8 cellular contexts compared by ENCODE assay signal in the genomic region with DNA sequence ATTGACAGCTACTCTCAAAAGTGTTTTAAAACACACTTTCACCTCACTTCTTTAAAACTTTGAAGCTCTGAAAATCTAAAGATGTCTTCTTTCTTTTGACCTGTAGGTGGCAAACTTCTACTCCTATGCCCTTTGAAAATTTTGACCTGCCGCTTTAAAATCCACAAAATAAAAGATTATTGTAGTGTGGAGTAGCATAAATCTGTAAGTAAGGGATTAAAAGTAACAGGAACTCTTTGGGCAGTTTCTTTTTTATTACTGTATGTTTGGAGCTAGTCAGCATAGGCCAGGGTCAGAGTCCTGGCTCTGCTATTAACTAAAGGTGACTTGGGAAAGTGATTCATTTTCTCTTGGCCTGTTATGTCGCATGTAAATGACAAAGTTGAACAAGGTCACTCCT. TPM values are rescaled to one million over a fixed set of nuclear protein-coding genes. Genes with fewer than 3 reads are reported as not detected.
A peak's percentile ranks its signal among the peaks of the same experiment; 100 is the strongest.
DNase-seq lines count a peak whose midpoint lies in the region; ATAC-seq, FAIRE-seq and TF ChIP-seq lines count a peak whose summit lies in the region.

No MANE protein-coding gene starts in this region.

- intact Hi-C loops in natural killer cell (cut with micrococcal nuclease) (loop anchor here (1.0 to 10.0 kb wide), 3 partner anchors 156 to 1567 kb away; no protein-coding TSS in a partner anchor), HepG2 (cut with micrococcal nuclease; ENCODE audit: unreplicated experiment) (loop anchor here (1.0 to 5.0 kb wide), 2 partner anchors 156 to 1504 kb away; no protein-coding TSS in a partner anchor)

- ATAC-seq in natural killer cell (peak in 2 of 3 donors; percentile 40 to 57), HepG2 (peak; percentile 35; the same call in 1 of the 3 replicates), HG03045 (IDR thresholded peaks at IDR 0.05; ENCODE audit: unreplicated experiment) (no peak)
- ATAC-seq in natural killer cell treated with Interleukin-12 subunit alpha and Interleukin-12 subunit beta and Interleukin-15 and Interleukin-18, amount 100 ng/mL, for 72 hours: no peak

- H3K4me3 Mint-ChIP-seq in natural killer cell: no peak overlapping the region
- no peak overlapping the region for H3K4me3 Mint-ChIP-seq in natural killer cell treated with Interleukin-12 subunit alpha and Interleukin-12 subunit beta and Interleukin-15 and Interleukin-18, amount 100 ng/mL, for 72 hours

- H3K27me3 ChIP-seq in HepG2 (ENCODE audit: control insufficient read depth in 1 of 2, insufficient read depth in 2 of 2, low read length in 2 of 2): no peaks in the 10 kb centered on the region

- no peaks in the 10 kb centered on the region for H3K9me3 ChIP-seq in HepG2 (ENCODE audit: low read length)

- no peak for TF ChIP-seq POLR2A in HepG2 (IDR thresholded peaks at IDR 0.05; ENCODE audit: insufficient read depth in 1 of 2, low read depth in 2 of 2, low read length in 2 of 2)

- no peak for TF ChIP-seq EP300 in HepG2 (IDR thresholded peaks at IDR 0.05; ENCODE audit: low read depth in 2 of 2, low read length in 2 of 2)
- no peak for TF ChIP-seq EP300 in HepG2 (CRISPR knock-in tag; IDR thresholded peaks at IDR 0.05; ENCODE audit: borderline replicate concordance)

- WGBS in HepG2 (ENCODE audit: low lambda C conversion rate): 5% methylated on average over 2 of the region's 2 CpGs

- no peaks in the 10 kb centered on the region for H3K36me3 ChIP-seq in HepG2 (replicated peaks in 1 of 2; ENCODE audit: control insufficient read depth in 1 of 2, insufficient read depth in 2 of 2, low read length in 2 of 2)

- in situ Hi-C loops in HepG2 (cut with HindIII; ENCODE audit: extremely low pct_ligation_motif_present, low pct_unique_long_range_greater_than_20kb): loop anchor here (5.0 to 25.0 kb wide), 2 partner anchors 164 to 1354 kb away; partner anchors contain the start of gene NUDT6

- 0 out of 2 replicates have a peak, but pooled peaks have one; percentile 23 for TF ChIP-seq RAD21 in HepG2 (CRISPR knock-in tag; IDR thresholded peaks at IDR 0.05)

- POLR2A ChIA-PET in HepG2 (lab: Yijun Ruan, JAX): no interaction called here

- no peaks in the 10 kb centered on the region for H3K79me2 ChIP-seq in HepG2 (ENCODE audit: insufficient read depth, low read length)

- H3K27me3 Mint-ChIP-seq in natural killer cell (ENCODE audit: low read depth in 2 of 2): peaks cover 7 to 25% of the 10 kb centered on the region in 2 donors
- H3K27me3 Mint-ChIP-seq in natural killer cell treated with Interleukin-12 subunit alpha and Interleukin-12 subunit beta and Interleukin-15 and Interleukin-18, amount 100 ng/mL, for 72 hours: peaks cover 8 to 33% of the 10 kb centered on the region in 2 donors

- FAIRE-seq in HepG2 (lab: Jason Lieb, UNC): peak; percentile 76

- peaks cover 26 to 29% of the 10 kb centered on the region in 2 donors for H3K4me1 Mint-ChIP-seq in natural killer cell
- peaks cover 21 to 33% of the 10 kb centered on the region in 2 donors for H3K4me1 Mint-ChIP-seq in natural killer cell treated with Interleukin-12 subunit alpha and Interleukin-12 subunit beta and Interleukin-15 and Interleukin-18, amount 100 ng/mL, for 72 hours (ENCODE audit: low read depth in 2 of 2)

- CTCF ChIA-PET in HepG2 (lab: Yijun Ruan, JAX; ENCODE audit: low intra/inter-chr PET ratio, low total read pairs): interaction anchor here (3.2 kb wide), 1 partner anchor 156 kb away, joined by 29 read pairs; no protein-coding TSS in a partner anchor

- no peak overlapping the region for H2AFZ ChIP-seq in HepG2 (ENCODE audit: low read length)

- DNase-seq in natural killer cell: no peak
- DNase-seq in natural killer cell treated with Interleukin-12 subunit alpha and Interleukin-12 subunit beta and Interleukin-15 and Interleukin-18, amount 100 ng/mL, for 72 hours (ENCODE audit: low spot score): no peak
- peak; percentile 58 for DNase-seq in astrocyte of the hippocampus (ENCODE audit: low read depth, low spot score)
- no peak for DNase-seq in HepG2 (ENCODE audit: low spot score)
- DNase-seq in NCI-H1930 (lab: John Stamatoyannopoulos, UW): no peak
- no peak for DNase-seq in mucosa of gallbladder (ENCODE audit: low spot score)

- no TSS peak for BruUV-seq in HepG2 (replicated peaks; lab: Mats Ljungman, UMichigan)

- peak overlapping the region in 1 of 3 experiments; percentile 27; a peak in 1 of 6 replicates for H3K4me3 ChIP-seq in HepG2 (replicated peaks in 1 of 3; ENCODE audit: insufficient read depth in 1 of 3, low read depth in 2 of 3, low read length in 3 of 3)

- no peak overlapping the region for H3K27ac Mint-ChIP-seq in natural killer cell
- H3K27ac Mint-ChIP-seq in natural killer cell treated with Interleukin-12 subunit alpha and Interleukin-12 subunit beta and Interleukin-15 and Interleukin-18, amount 100 ng/mL, for 72 hours: peak overlapping the region in 1 of 2 donors; percentile 12

- H3K27ac ChIP-seq in HepG2 (ENCODE audit: extremely low read length, insufficient read depth, low read length): no peak overlapping the region

- TF ChIP-seq CTCF in natural killer cell (IDR thresholded peaks at IDR 0.05): peak; percentile 87
- peak; percentile 62 for TF ChIP-seq CTCF in LNCAP (IDR thresholded peaks at IDR 0.05)
- peak; percentile 61 for TF ChIP-seq CTCF in HepG2 (CRISPR knock-in tag; IDR thresholded peaks at IDR 0.05)

- no peak overlapping the region for H3K9ac ChIP-seq in HepG2 (ENCODE audit: insufficient read depth, low read depth, low read length)

- H4K20me1 ChIP-seq in HepG2 (ENCODE audit: insufficient read depth, low read length): no peaks in the 10 kb centered on the region

- H3K4me2 ChIP-seq in HepG2 (ENCODE audit: low read depth, low read length): peak overlapping the region; percentile 57

- no peaks in the 10 kb centered on the region for H3K9me3 Mint-ChIP-seq in natural killer cell
- no peaks in the 10 kb centered on the region for H3K9me3 Mint-ChIP-seq in natural killer cell treated with Interleukin-12 subunit alpha and Interleukin-12 subunit beta and Interleukin-15 and Interleukin-18, amount 100 ng/mL, for 72 hours

- H3K36me3 Mint-ChIP-seq in natural killer cell: no peaks in the 10 kb centered on the region
- H3K36me3 Mint-ChIP-seq in natural killer cell treated with Interleukin-12 subunit alpha and Interleukin-12 subunit beta and Interleukin-15 and Interleukin-18, amount 100 ng/mL, for 72 hours: no peaks in the 10 kb centered on the region

- peaks cover 16% of the 10 kb centered on the region for H3K4me1 ChIP-seq in HepG2 (ENCODE audit: insufficient read depth, low read length)

TF ChIP-seq in HepG2, 621 proteins besides CTCF, POLR2A, EP300 and RAD21 (continues in another document):
- TF ChIP-seq JUNB (CRISPR knock-in tag; IDR thresholded peaks at IDR 0.05; ENCODE audit: borderline replicate concordance) (no peak), SP2 (CRISPR knock-in tag; IDR thresholded peaks at IDR 0.05) (no peak), ZNF280D (CRISPR knock-in tag; IDR thresholded peaks at IDR 0.05) (no peak), ATF1 (CRISPR knock-in tag; IDR thresholded peaks at IDR 0.05) (0 out of 2 replicates have a peak, but pooled peaks have one; percentile 23)

RNA-seq across cellular contexts. Expression of gene BBS12, which starts 25.5 kb away (rescaled TPM):
- total RNA-seq in natural killer cell (1 to 10 TPM in 2 of 3 donors, under 1 TPM in 1; 0.85 to 1.9 (median 1.8) TPM), HepG2 (2016; rRNA removed; fragmentation: Illumina TruSeq; extraction: Trizol) (1.7 and 2.1 TPM in 2 replicates), mucosa of gallbladder (4.1 TPM)
- 1 to 10 TPM; 1.0 to 2.2 TPM for total RNA-seq in natural killer cell treated with Interleukin-12 subunit alpha and Interleukin-12 subunit beta and Interleukin-15 and Interleukin-18, amount 100 ng/mL, for 72 hours
- total RNA-seq in HepG2 (2016; cell fraction: cytosol; rRNA removed; fragmentation: Illumina TruSeq; extraction: Trizol; ENCODE audit: low read depth): 0.18 and 0.20 TPM in 2 replicates
- 1.5 and 2.4 TPM in 2 replicates for total RNA-seq in HepG2 (2016; cell fraction: insoluble cytoplasmic fraction; rRNA removed; fragmentation: Illumina TruSeq; extraction: Trizol)
- total RNA-seq in HepG2 (2016; cell fraction: membrane; rRNA removed; fragmentation: Illumina TruSeq; extraction: Trizol): 0.90 TPM in 2 replicates
- total RNA-seq in HepG2 (2016; cell fraction: nucleus; rRNA removed; fragmentation: Illumina TruSeq; extraction: Trizol): 1.0 and 1.2 TPM in 2 replicates
- polyA plus RNA-seq in HepG2 (2011; rRNA removed): 0.29 and 0.32 TPM in 2 replicates
- polyA plus RNA-seq in HepG2 (2011; cell fraction: cytosol; rRNA removed): 0.17 and 0.35 TPM in 2 replicates
- 0.18 and 0.29 TPM in 2 replicates for polyA plus RNA-seq in HepG2 (2011; cell fraction: nucleus; rRNA removed)
- 1.0 and 1.5 TPM in 2 replicates for polyA plus RNA-seq in HepG2 (2012)
- 0.08 and 0.09 TPM in 2 replicates for polyA plus RNA-seq in HepG2 (2016; cell fraction: cytosol; fragmentation: Illumina TruSeq; extraction: Trizol; ENCODE audit: low read depth)
- polyA plus RNA-seq in HepG2 (2016; cell fraction: insoluble cytoplasmic fraction; fragmentation: Illumina TruSeq; extraction: Trizol; ENCODE audit: low read depth): 1.3 and 1.6 TPM in 2 replicates
- polyA plus RNA-seq in HepG2 (2016; cell fraction: membrane; fragmentation: Illumina TruSeq; extraction: Trizol; ENCODE audit: low read depth): 0.26 and 0.31 TPM in 2 replicates
- 0.57 and 1.1 TPM in 2 replicates for polyA plus RNA-seq in HepG2 (2016; cell fraction: nucleus; fragmentation: Illumina TruSeq; extraction: Trizol; ENCODE audit: insufficient read depth, low read depth)
- 0.24 and 0.77 TPM in 2 replicates for polyA minus RNA-seq in HepG2 (2011; rRNA and poly(A)+ RNA removed; ENCODE audit: low replicate concordance)
- polyA minus RNA-seq in HepG2 (2011; cell fraction: cytosol; rRNA and poly(A)+ RNA removed): 0.79 and 0.89 TPM in 2 replicates
- 2.3 and 4.0 TPM in 2 replicates for polyA minus RNA-seq in HepG2 (2011; cell fraction: nucleus; rRNA and poly(A)+ RNA removed)

Comparison
In these comparisons a context has a peak if more than half of its experiments do, and no peak if none do; other contexts are left out.
1. ATAC-seq: peak in natural killer cell (2 of 3) and HepG2 (single experiment); none in natural killer cell treated with Interleukin-12 subunit alpha and Interleukin-12 subunit beta and Interleukin-15 and Interleukin-18, amount 100 ng/mL, for 72 hours (0 of 2) and HG03045 (single experiment).
2. Peak in every context shown above with its lines, with median percentiles within 50 percentile points of each other: CTCF ChIP-seq.